Comparison of ENCODE assay signal across 1 cellular context in genomic region chr6:78570044-78570443, GRCh38.
A peak's percentile ranks its signal among the peaks of the same experiment; 100 is the strongest.
TF ChIP-seq lines count a peak whose summit lies in the region.

No MANE protein-coding gene starts in this region.

TF ChIP-seq in H1, 55 proteins besides CTCF, POLR2A, EP300 and RAD21 (continued from another document):
- TF ChIP-seq CHD7 (IDR thresholded peaks at IDR 0.05; ENCODE audit: insufficient replicate concordance, low read length) (no peak), YY1 (IDR thresholded peaks at IDR 0.05; ENCODE audit: low read depth, low read length) (0 out of 2 replicates have a peak, but pooled peaks have one; percentile 24), SIN3A (conservative IDR thresholded peaks at IDR 0.05 in 1 of 2, IDR thresholded peaks at IDR 0.05 in 1 of 2; ENCODE audit: low read depth in 1 of 2, low read length in 2 of 2) (no peak), NANOG (IDR thresholded peaks at IDR 0.05; ENCODE audit: insufficient read depth, low read depth, low read length, poor library complexity, severe bottlenecking) (peak; percentile 25)
